In the genomic region with DNA sequence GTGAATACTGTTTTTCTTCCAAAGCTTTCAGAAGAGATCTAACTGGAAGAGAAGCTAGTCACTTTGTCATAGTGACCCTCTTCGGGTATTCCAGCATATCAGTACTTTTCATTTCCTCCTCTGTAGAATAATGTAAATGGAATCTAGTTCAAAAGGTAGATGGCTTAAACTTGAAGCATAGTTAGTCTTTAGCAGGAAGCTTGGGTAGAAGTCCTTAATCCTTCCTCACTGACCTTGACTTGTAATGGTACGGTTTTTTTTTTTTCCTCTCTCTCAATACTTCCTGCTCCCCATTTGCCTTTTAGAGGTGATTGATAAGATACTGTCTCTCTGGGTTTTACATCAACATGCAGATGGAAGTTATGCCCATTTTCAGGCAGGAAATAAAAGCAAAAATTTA, we compare ENCODE assay signal across 9 cellular contexts. TPM values are rescaled to one million over a fixed set of nuclear protein-coding genes. Genes with fewer than 3 reads are reported as not detected.
DNase-seq lines count a peak whose midpoint lies in the region; ATAC-seq and TF ChIP-seq lines count a peak whose summit lies in the region.
"Had no signal": no experiment of that assay in that cellular context is flagged by ENCODE, and none has a peak within 500 bp of the region (broad histone marks: within the 10 kb centered on the region; RNA-seq: fewer than 3 reads in every experiment).

No MANE protein-coding gene starts in this region.

- H3K27ac Mint-ChIP-seq in IgD-negative memory B cell = peak overlapping the region; percentile 34 to 99 (median 95)
- H3K27ac Mint-ChIP-seq in naive thymus-derived CD4-positive, alpha-beta T cell = peak overlapping the region in 8 of 9 donors; percentile 19 to 96 (median 94)

- DNase-seq in mammary epithelial cell (no peak), NCI-H446 (lab: John Stamatoyannopoulos, UW) (no peak), dedifferentiated amniotic fluid mesenchymal stem cell (ENCODE audit: extremely low spot score) (no peak), H7 (no peak)
- DNase-seq in naive thymus-derived CD4-positive, alpha-beta T cell = no peak

- peak overlapping the region in 4 of 11 experiments; percentile 88 to 98 (median 94); a peak in 10 of 22 replicates for H3K27ac ChIP-seq in BLaER1 treated with 17β-estradiol and CSF1 and Interleukin-3, amounts not matched to agents 10 nM and 100 nM
- peak overlapping the region; percentile 93 for H3K27ac ChIP-seq in mammary epithelial cell (ENCODE audit: insufficient read depth, low read depth, low read length)
- peak overlapping the region; percentile 88 for H3K27ac ChIP-seq in naive thymus-derived CD4-positive, alpha-beta T cell (ENCODE audit: low read depth, low read length)
- H3K27ac ChIP-seq: SJSA1 had no signal

- peaks cover 62% of the 10 kb centered on the region for H3K79me2 ChIP-seq in mammary epithelial cell (ENCODE audit: insufficient read depth, low read length)

- H3K9me3 Mint-ChIP-seq in IgD-negative memory B cell = no peaks in the 10 kb centered on the region
- no peaks in the 10 kb centered on the region for H3K9me3 Mint-ChIP-seq in naive thymus-derived CD4-positive, alpha-beta T cell

- TF ChIP-seq CTCF in mammary epithelial cell (conservative IDR thresholded peaks at IDR 0.05 in 1 of 2, IDR thresholded peaks at IDR 0.05 in 1 of 2; ENCODE audit: extremely low read depth in 1 of 2, insufficient read depth in 1 of 2, low read depth in 1 of 2, low read length in 2 of 2) = no peak

- BruUV-seq in mammary epithelial cell (replicated peaks; lab: Mats Ljungman, UMichigan) = no TSS peak

- H3K36me3 ChIP-seq in BLaER1 treated with 17β-estradiol and CSF1 and Interleukin-3, amounts not matched to agents 10 nM and 100 nM = peaks cover 0 to 10% (median 0%) of the 10 kb centered on the region in 11 experiments; a peak in 5 of 22 replicates
- H3K36me3 ChIP-seq in mammary epithelial cell (ENCODE audit: insufficient read depth, low read length) (no peaks in the 10 kb centered on the region), H7 (replicated peaks; ENCODE audit: control insufficient read depth, insufficient read depth, low read length) (no peaks in the 10 kb centered on the region)
- H3K36me3 ChIP-seq in naive thymus-derived CD4-positive, alpha-beta T cell (ENCODE audit: control insufficient read depth in 2 of 3, insufficient read depth in 3 of 3, low read length in 3 of 3) = peaks cover 0 to 4% (median 0%) of the 10 kb centered on the region in 3 experiments

- CTCF ChIA-PET in mammary epithelial cell (lab: Charles Lee; ENCODE audit: low non-redundant PET) = no interaction called here
- CTCF ChIA-PET in naive thymus-derived CD4-positive, alpha-beta T cell (lab: Charles Lee) = interaction anchor here (1.2 to 3.8 kb wide), 5 partner anchors 38 to 109 kb away, joined by 3 to 77 read pairs (median 4); no protein-coding TSS in a partner anchor

- intact Hi-C loops in mammary epithelial cell (cut with micrococcal nuclease) = loop anchor here (5.0 kb wide), 1 partner anchor 139 kb away; the partner anchor contains the start of gene ATG14
- intact Hi-C loops in naive thymus-derived CD4-positive, alpha-beta T cell (cut with micrococcal nuclease) = loop anchor here (2.0 to 10.0 kb wide), 7 partner anchors 312 to 1994 kb away; partner anchors contain the start of genes GCH1 (in 2 of the 2), AP5M1 (in 1 of the 2), CDKN3 (in 1 of the 2) and EXOC5 (in 1 of the 2)

- H3K27me3 Mint-ChIP-seq in IgD-negative memory B cell = no peaks in the 10 kb centered on the region
- H3K27me3 Mint-ChIP-seq in naive thymus-derived CD4-positive, alpha-beta T cell = peaks cover 0 to 3% (median 0%) of the 10 kb centered on the region in 5 donors

- peak overlapping the region; percentile 73 to 98 (median 86) for H3K4me2 ChIP-seq in BLaER1 treated with 17β-estradiol and CSF1 and Interleukin-3, amounts not matched to agents 10 nM and 100 nM
- peak overlapping the region; percentile 78 for H3K4me2 ChIP-seq in mammary epithelial cell (ENCODE audit: insufficient read depth, low read depth, low read length)

- H3K4me3 Mint-ChIP-seq in IgD-negative memory B cell = peak overlapping the region; percentile 23 to 99 (median 86)
- H3K4me3 Mint-ChIP-seq in naive thymus-derived CD4-positive, alpha-beta T cell = peak overlapping the region; percentile 81 to 94 (median 92)

- H3K9ac ChIP-seq in BLaER1 treated with 17β-estradiol and CSF1 and Interleukin-3, amounts not matched to agents 10 nM and 100 nM = peak overlapping the region; percentile 89 to 99 (median 95); a peak in 19 of 22 replicates
- no peak overlapping the region for H3K9ac ChIP-seq in mammary epithelial cell (ENCODE audit: insufficient read depth, low read length)

- WGBS in mammary epithelial cell (ENCODE audit: low coverage, missing lambda C conversion rate) = 97% methylated on average over 2 of the region's 2 CpGs

- no peaks in the 10 kb centered on the region for H3K36me3 Mint-ChIP-seq in IgD-negative memory B cell
- peaks cover 0 to 2% (median 0%) of the 10 kb centered on the region in 5 donors for H3K36me3 Mint-ChIP-seq in naive thymus-derived CD4-positive, alpha-beta T cell

- H3K27me3 ChIP-seq in BLaER1 treated with 17β-estradiol and CSF1 and Interleukin-3, amounts not matched to agents 10 nM and 100 nM = no peaks in the 10 kb centered on the region
- H3K27me3 ChIP-seq in mammary epithelial cell (ENCODE audit: insufficient read depth, low read length) (no peaks in the 10 kb centered on the region), H7 (ENCODE audit: control insufficient read depth, insufficient read depth, low read length) (no peaks in the 10 kb centered on the region)
- no peaks in the 10 kb centered on the region for H3K27me3 ChIP-seq in naive thymus-derived CD4-positive, alpha-beta T cell (ENCODE audit: control insufficient read depth in 2 of 2, insufficient read depth in 2 of 2, low read length in 2 of 2)
- H3K27me3 ChIP-seq: SJSA1 had no signal

- peaks cover 18 to 63% (median 56%) of the 10 kb centered on the region in 11 experiments; a peak in 19 of 22 replicates for H4K20me1 ChIP-seq in BLaER1 treated with 17β-estradiol and CSF1 and Interleukin-3, amounts not matched to agents 10 nM and 100 nM
- H4K20me1 ChIP-seq in mammary epithelial cell (ENCODE audit: insufficient read depth, low read length) = peaks cover 1% of the 10 kb centered on the region

- H2AFZ ChIP-seq in mammary epithelial cell (ENCODE audit: low read depth, low read length) = no peak overlapping the region

- peaks cover 25 to 46% (median 43%) of the 10 kb centered on the region in 3 donors for H3K4me1 Mint-ChIP-seq in IgD-negative memory B cell
- peaks cover 36 to 67% (median 59%) of the 10 kb centered on the region in 7 donors for H3K4me1 Mint-ChIP-seq in naive thymus-derived CD4-positive, alpha-beta T cell

- H3K4me1 ChIP-seq in BLaER1 treated with 17β-estradiol and CSF1 and Interleukin-3, amounts not matched to agents 10 nM and 100 nM = peaks cover 21 to 43% (median 33%) of the 10 kb centered on the region in 10 experiments
- H3K4me1 ChIP-seq in mammary epithelial cell (ENCODE audit: insufficient read depth, low read length) = peaks cover 24% of the 10 kb centered on the region
- H3K4me1 ChIP-seq in naive thymus-derived CD4-positive, alpha-beta T cell (ENCODE audit: control insufficient read depth in 2 of 2, insufficient read depth in 2 of 2, low read length in 2 of 2) = peaks cover 10 to 26% of the 10 kb centered on the region in 2 donors

- POLR2A ChIA-PET in naive thymus-derived CD4-positive, alpha-beta T cell (lab: Charles Lee) = interaction anchor here (0.5 to 3.2 kb wide), 3 partner anchors 27 to 82 kb away, joined by 3 to 28 read pairs (median 3); no protein-coding TSS in a partner anchor

- in situ Hi-C loops in mammary epithelial cell (cut with MboI; ENCODE audit: low sequenced_read_pairs in 2 of 2) = no loop called here

- dilution Hi-C loops in mammary epithelial cell (cut with HindIII; ENCODE audit: low sequenced_read_pairs) = loop anchor here (5.0 to 10.0 kb wide), 2 partner anchors 48 to 74 kb away; no protein-coding TSS in a partner anchor

- peak overlapping the region; percentile 83 to 99 (median 96); a peak in 19 of 20 replicates for H3K4me3 ChIP-seq in BLaER1 treated with 17β-estradiol and CSF1 and Interleukin-3, amounts not matched to agents 10 nM and 100 nM
- peak overlapping the region; percentile 88 to 100 (median 96) for H3K4me3 ChIP-seq in mammary epithelial cell (replicated peaks in 1 of 3; ENCODE audit: insufficient read depth in 1 of 3, low read depth in 2 of 3, low read length in 3 of 3)
- H3K4me3 ChIP-seq in naive thymus-derived CD4-positive, alpha-beta T cell (ENCODE audit: low read length) = peak overlapping the region; percentile 64
- H3K4me3 ChIP-seq in H7 (ENCODE audit: insufficient read depth, low read depth, low read length) = no peak overlapping the region

- no peaks in the 10 kb centered on the region for H3K9me3 ChIP-seq in BLaER1 treated with 17β-estradiol and CSF1 and Interleukin-3, amounts not matched to agents 10 nM and 100 nM (replicated peaks in 1 of 11)
- H3K9me3 ChIP-seq in mammary epithelial cell (replicated peaks; ENCODE audit: insufficient read depth, low read length) = no peaks in the 10 kb centered on the region
- H3K9me3 ChIP-seq in naive thymus-derived CD4-positive, alpha-beta T cell (ENCODE audit: control insufficient read depth in 2 of 3, low read length in 3 of 3) = no peaks in the 10 kb centered on the region
- H3K9me3 ChIP-seq: SJSA1 had no signal

- ATAC-seq in naive thymus-derived CD4-positive, alpha-beta T cell = no peak
- no peak for ATAC-seq in GM21717 (IDR thresholded peaks at IDR 0.05; ENCODE audit: unreplicated experiment)

RNA-seq across cellular contexts. Expression of gene FBXO34, which starts 1.7 kb away (rescaled TPM):
- 23.7 TPM for polyA plus RNA-seq in IgD-negative memory B cell
- 10 to 100 TPM; 16.1 to 30.8 TPM for total RNA-seq in mammary epithelial cell
- 12.2 TPM for polyA plus RNA-seq in mammary epithelial cell
- polyA minus RNA-seq in mammary epithelial cell = 29.4 TPM
- 10 to 100 TPM; 22.0 to 27.3 (median 25.8) TPM for total RNA-seq in naive thymus-derived CD4-positive, alpha-beta T cell
- polyA plus RNA-seq in naive thymus-derived CD4-positive, alpha-beta T cell = 10 to 100 TPM; 25.4 to 42.1 TPM
- 13.8 and 16.6 TPM in 2 replicates for total RNA-seq in H7 (2014; rRNA removed; shearing (Covaris generic))
